8 cellular contexts compared by ENCODE assay signal in genomic region chr16:67993207-67994036, GRCh38. TPM values are rescaled to one million over a fixed set of nuclear protein-coding genes. Genes with fewer than 3 reads are reported as not detected.
A peak's percentile ranks its signal among the peaks of the same experiment; 100 is the strongest.
DNase-seq lines count a peak whose midpoint lies in the region; ATAC-seq and TF ChIP-seq lines count a peak whose summit lies in the region.

No MANE protein-coding gene starts in this region.

- H3K27me3 ChIP-seq in gastroesophageal sphincter (no peaks in the 10 kb centered on the region), ovary (no peaks in the 10 kb centered on the region), thoracic aorta (replicated peaks; ENCODE audit: insufficient read depth) (no peaks in the 10 kb centered on the region)

- intact Hi-C loops in ovary (cut with DNase I), result loop anchor here in 3 of 4 donors (2.0 to 10.0 kb wide), 5 partner anchors 49 to 239 kb away; no protein-coding TSS in a partner anchor

- WGBS in gastroesophageal sphincter (ENCODE audit: low coverage in 1 of 2), 2 donors, result 0 to 40% methylated on average over 1 to 17 of the region's 38 CpGs
- WGBS in ovary, 3 donors, result 10 to 17% (median 11%) methylated on average over 29 to 38 of the region's 38 CpGs

- H3K9me3 ChIP-seq in gastroesophageal sphincter (no peaks in the 10 kb centered on the region), ovary (no peaks in the 10 kb centered on the region), thoracic aorta (no peaks in the 10 kb centered on the region)

- TF ChIP-seq CTCF in gastroesophageal sphincter (IDR thresholded peaks at IDR 0.05) (peak in 3 of 4 experiments; percentile 96 to 99 (median 98)), ovary (IDR thresholded peaks at IDR 0.05) (peak; percentile 94 to 96 (median 95)), thoracic aorta (IDR thresholded peaks at IDR 0.05) (peak; percentile 100)

- ATAC-seq in GM21447 (IDR thresholded peaks at IDR 0.05; ENCODE audit: unreplicated experiment) (peak; percentile 46), gastroesophageal sphincter (peak; percentile 89), thoracic aorta (ENCODE audit: insufficient number of reproducible peaks, low FRiP score, low read depth) (peak; percentile 67)

- peak; percentile 95 for DNase-seq in D341Med (ENCODE audit: low spot score)
- peak; percentile 41 for DNase-seq in SHP77 treated with DMSO at 0.1 percent for 48 hours (lab: John Stamatoyannopoulos, UW)
- peak; percentile 75 for DNase-seq in activated gamma-delta T cell treated with anti-CD3 and anti-CD28 coated beads, Interleukin-2, amount 50 U/mL, for 16 hours (ENCODE audit: low read depth)
- peak; percentile 75 to 87 (median 80) for DNase-seq in ovary
- DNase-seq in thoracic aorta (ENCODE audit: low spot score), result peak; percentile 20

- TF ChIP-seq EP300 in Ishikawa (IDR thresholded peaks at IDR 0.05; ENCODE audit: borderline replicate concordance) (0 out of 2 replicates have a peak, but pooled peaks have one; percentile 25), gastroesophageal sphincter (IDR thresholded peaks at IDR 0.05) (no peak), ovary (IDR thresholded peaks at IDR 0.05) (no peak)

- peak in 1 of 2 donors; percentile 24 for TF ChIP-seq POLR2A in gastroesophageal sphincter (IDR thresholded peaks at IDR 0.05)
- no peak for TF ChIP-seq POLR2A in ovary (IDR thresholded peaks at IDR 0.05)

- peak overlapping the region in 3 of 4 donors; percentile 53 to 78 (median 70) for H3K27ac ChIP-seq in gastroesophageal sphincter
- H3K27ac ChIP-seq in ovary, result no peak overlapping the region
- peak overlapping the region in 1 of 2 donors; percentile 17 for H3K27ac ChIP-seq in thoracic aorta

- peaks cover 0 to 17% (median 10%) of the 10 kb centered on the region in 3 donors for H3K4me1 ChIP-seq in gastroesophageal sphincter
- peaks cover 2% of the 10 kb centered on the region for H3K4me1 ChIP-seq in ovary (ENCODE audit: insufficient read depth)
- H3K4me1 ChIP-seq in thoracic aorta (ENCODE audit: control insufficient read depth in 1 of 2, low read depth in 2 of 2), result peaks cover 6 to 10% of the 10 kb centered on the region in 2 donors

- peak; percentile 62; the same call in 1 of the 2 replicates for TF ChIP-seq RAD21 in Ishikawa (IDR thresholded peaks at IDR 0.05; ENCODE audit: low read depth)

- H3K4me3 ChIP-seq in gastroesophageal sphincter, result peak overlapping the region; percentile 4 to 40
- no peak overlapping the region for H3K4me3 ChIP-seq in ovary
- peak overlapping the region; percentile 73 for H3K4me3 ChIP-seq in thoracic aorta

- H3K36me3 ChIP-seq in gastroesophageal sphincter (no peaks in the 10 kb centered on the region), ovary (no peaks in the 10 kb centered on the region), thoracic aorta (no peaks in the 10 kb centered on the region)

TF ChIP-seq in Ishikawa, 13 proteins besides CTCF, POLR2A, EP300 and RAD21:
- TF ChIP-seq NFIC (IDR thresholded peaks at IDR 0.05) (no peak), REST (IDR thresholded peaks at IDR 0.05; ENCODE audit: low read depth) (no peak), CEBPB (IDR thresholded peaks at IDR 0.05) (no peak), FOXM1 (IDR thresholded peaks at IDR 0.05; ENCODE audit: borderline replicate concordance, low read depth) (no peak), TEAD4 (IDR thresholded peaks at IDR 0.05) (no peak), EGR1 (IDR thresholded peaks at IDR 0.05) (no peak), USF1 (IDR thresholded peaks at IDR 0.05) (no peak), TCF12 (IDR thresholded peaks at IDR 0.05; ENCODE audit: low read depth) (0 out of 2 replicates have a peak, but pooled peaks have one; percentile 28), YY1 (IDR thresholded peaks at IDR 0.05; ENCODE audit: low read depth) (no peak), ZBTB7A (IDR thresholded peaks at IDR 0.05; ENCODE audit: low read depth) (0 out of 2 replicates have a peak, but pooled peaks have one; percentile 43), MAX (IDR thresholded peaks at IDR 0.05) (peak; percentile 75), TAF1 (IDR thresholded peaks at IDR 0.05; ENCODE audit: low read depth) (no peak), CREB1 (IDR thresholded peaks at IDR 0.05; ENCODE audit: low read depth) (no peak)

RNA-seq across cellular contexts. Expression of gene DPEP2, which starts 5.9 kb away (rescaled TPM):
- total RNA-seq in gastroesophageal sphincter (1 to 10 TPM; 1.0 to 3.0 (median 1.8) TPM), ovary (1 to 10 TPM in 2 of 7 donors, under 1 TPM in 3, not detected in 2; 0.33 to 1.9 (median 0.99) TPM), thoracic aorta (1 to 10 TPM in 1 of 2 donors, under 1 TPM in 1; 0.81 to 6.1 TPM)
- 1 to 10 TPM in 1 of 2 donors, under 1 TPM in 1; 0.76 to 3.1 TPM for polyA plus RNA-seq in ovary

RNA-seq across cellular contexts. Expression of gene DPEP3, which starts 13.1 kb away (rescaled TPM):
- total RNA-seq in gastroesophageal sphincter (1 to 10 TPM in 1 of 4 donors, not detected in 3; 1.4 TPM), ovary (under 1 TPM in 1 of 7 donors, not detected in 6; 0.23 TPM), thoracic aorta (not detected)
- under 1 TPM in 1 of 2 donors, not detected in 1; 0.05 TPM for polyA plus RNA-seq in ovary

RNA-seq across cellular contexts. Expression of gene DPEP2NB, which starts 22.3 kb away (rescaled TPM):
- total RNA-seq in gastroesophageal sphincter (not detected), ovary (not detected), thoracic aorta (not detected)
- polyA plus RNA-seq in ovary, result not detected

RNA-seq across cellular contexts. Expression of gene SLC12A4, which starts 25.0 kb away (rescaled TPM):
- total RNA-seq in gastroesophageal sphincter (100 to 1,000 TPM in 1 of 4 donors, 10 to 100 TPM in 3; 54.7 to 121 (median 64.0) TPM), ovary (10 to 100 TPM; 27.7 to 85.6 (median 56.5) TPM), thoracic aorta (100 to 1,000 TPM; 163 to 168 TPM)
- 10 to 100 TPM; 29.7 to 48.7 TPM for polyA plus RNA-seq in ovary

RNA-seq across cellular contexts. Expression of gene DDX28, which starts 29.6 kb away (rescaled TPM):
- total RNA-seq in gastroesophageal sphincter, result 10 to 100 TPM in 1 of 4 donors, 1 to 10 TPM in 3; 6.5 to 10.4 (median 8.0) TPM
- 10 to 100 TPM in 3 of 7 donors, 1 to 10 TPM in 4; 6.8 to 14.0 (median 9.7) TPM for total RNA-seq in ovary
- polyA plus RNA-seq in ovary, result 1 to 10 TPM; 9.2 to 9.3 TPM
- total RNA-seq in thoracic aorta, result 1 to 10 TPM; 5.4 to 5.8 TPM

Comparison
In these comparisons a context has a peak if more than half of its experiments do, and no peak if none do; other contexts are left out.
1. DNase-seq: peak in every context shown above with its lines; median percentile 95 in D341Med; 80 in ovary; 75 in activated gamma-delta T cell treated with anti-CD3 and anti-CD28 coated beads, Interleukin-2, amount 50 U/mL, for 16 hours; 41 in SHP77 treated with DMSO at 0.1 percent for 48 hours; 20 in thoracic aorta.
2. H3K27ac ChIP-seq: peak in gastroesophageal sphincter (3 of 4); none in ovary (0 of 2).
3. Peak in every context shown above with its lines, with median percentiles within 50 percentile points of each other: ATAC-seq and CTCF ChIP-seq.